In the genomic region with DNA sequence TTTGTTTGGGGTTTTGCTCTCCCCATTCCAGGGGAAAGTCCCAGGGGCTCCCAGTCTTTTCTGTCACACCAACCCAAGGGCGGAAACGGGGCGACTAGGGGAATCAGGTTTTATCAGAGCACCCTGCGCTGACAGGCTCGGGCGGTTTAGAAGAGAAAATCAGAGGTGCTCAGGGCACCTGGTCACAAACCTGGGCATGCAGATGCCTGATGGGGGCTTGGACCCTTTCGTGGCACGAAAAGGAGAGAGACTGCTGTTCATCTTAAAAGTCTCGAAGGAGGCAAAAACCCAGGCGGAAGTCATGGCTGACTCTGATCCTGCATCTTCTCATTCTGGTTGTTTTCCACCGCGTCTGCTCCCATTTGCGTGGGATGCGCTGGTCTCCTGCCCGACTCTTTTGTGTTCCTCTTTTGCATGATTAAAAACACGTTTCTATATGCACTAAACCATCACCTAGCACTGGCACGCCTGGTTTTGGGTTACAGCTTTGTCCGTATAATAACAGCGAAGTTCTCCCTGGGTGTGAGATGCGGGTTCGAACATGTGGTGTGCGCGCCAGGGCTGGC, we compare ENCODE assay signal across 1 cellular context.
TF ChIP-seq lines count a peak whose summit lies in the region.

No MANE protein-coding gene starts in this region.

TF ChIP-seq in WTC11, 78 proteins besides CTCF, POLR2A, EP300 and RAD21:
- TF ChIP-seq, protein P1, sequence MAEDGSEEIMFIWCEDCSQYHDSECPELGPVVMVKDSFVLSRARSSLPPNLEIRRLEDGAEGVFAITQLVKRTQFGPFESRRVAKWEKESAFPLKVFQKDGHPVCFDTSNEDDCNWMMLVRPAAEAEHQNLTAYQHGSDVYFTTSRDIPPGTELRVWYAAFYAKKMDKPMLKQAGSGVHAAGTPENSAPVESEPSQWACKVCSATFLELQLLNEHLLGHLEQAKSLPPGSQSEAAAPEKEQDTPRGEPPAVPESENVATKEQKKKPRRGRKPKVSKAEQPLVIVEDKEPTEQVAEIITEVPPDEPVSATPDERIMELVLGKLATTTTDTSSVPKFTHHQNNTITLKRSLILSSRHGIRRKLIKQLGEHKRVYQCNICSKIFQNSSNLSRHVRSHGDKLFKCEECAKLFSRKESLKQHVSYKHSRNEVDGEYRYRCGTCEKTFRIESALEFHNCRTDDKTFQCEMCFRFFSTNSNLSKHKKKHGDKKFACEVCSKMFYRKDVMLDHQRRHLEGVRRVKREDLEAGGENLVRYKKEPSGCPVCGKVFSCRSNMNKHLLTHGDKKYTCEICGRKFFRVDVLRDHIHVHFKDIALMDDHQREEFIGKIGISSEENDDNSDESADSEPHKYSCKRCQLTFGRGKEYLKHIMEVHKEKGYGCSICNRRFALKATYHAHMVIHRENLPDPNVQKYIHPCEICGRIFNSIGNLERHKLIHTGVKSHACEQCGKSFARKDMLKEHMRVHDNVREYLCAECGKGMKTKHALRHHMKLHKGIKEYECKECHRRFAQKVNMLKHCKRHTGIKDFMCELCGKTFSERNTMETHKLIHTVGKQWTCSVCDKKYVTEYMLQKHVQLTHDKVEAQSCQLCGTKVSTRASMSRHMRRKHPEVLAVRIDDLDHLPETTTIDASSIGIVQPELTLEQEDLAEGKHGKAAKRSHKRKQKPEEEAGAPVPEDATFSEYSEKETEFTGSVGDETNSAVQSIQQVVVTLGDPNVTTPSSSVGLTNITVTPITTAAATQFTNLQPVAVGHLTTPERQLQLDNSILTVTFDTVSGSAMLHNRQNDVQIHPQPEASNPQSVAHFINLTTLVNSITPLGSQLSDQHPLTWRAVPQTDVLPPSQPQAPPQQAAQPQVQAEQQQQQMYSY (CRISPR knock-in tag; IDR thresholded peaks at IDR 0.05), result no peak
- TF ChIP-seq MYBL2 (CRISPR knock-in tag; IDR thresholded peaks at IDR 0.05) (no peak), FOXK1 (CRISPR knock-in tag; IDR thresholded peaks at IDR 0.05) (0 out of 2 replicates have a peak, but pooled peaks have one; percentile 14)
- TF ChIP-seq, protein P2, sequence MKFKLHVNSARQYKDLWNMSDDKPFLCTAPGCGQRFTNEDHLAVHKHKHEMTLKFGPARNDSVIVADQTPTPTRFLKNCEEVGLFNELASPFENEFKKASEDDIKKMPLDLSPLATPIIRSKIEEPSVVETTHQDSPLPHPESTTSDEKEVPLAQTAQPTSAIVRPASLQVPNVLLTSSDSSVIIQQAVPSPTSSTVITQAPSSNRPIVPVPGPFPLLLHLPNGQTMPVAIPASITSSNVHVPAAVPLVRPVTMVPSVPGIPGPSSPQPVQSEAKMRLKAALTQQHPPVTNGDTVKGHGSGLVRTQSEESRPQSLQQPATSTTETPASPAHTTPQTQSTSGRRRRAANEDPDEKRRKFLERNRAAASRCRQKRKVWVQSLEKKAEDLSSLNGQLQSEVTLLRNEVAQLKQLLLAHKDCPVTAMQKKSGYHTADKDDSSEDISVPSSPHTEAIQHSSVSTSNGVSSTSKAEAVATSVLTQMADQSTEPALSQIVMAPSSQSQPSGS (CRISPR knock-in tag; IDR thresholded peaks at IDR 0.05; ENCODE audit: borderline replicate concordance, low read depth), result no peak
- TF ChIP-seq, protein P3, sequence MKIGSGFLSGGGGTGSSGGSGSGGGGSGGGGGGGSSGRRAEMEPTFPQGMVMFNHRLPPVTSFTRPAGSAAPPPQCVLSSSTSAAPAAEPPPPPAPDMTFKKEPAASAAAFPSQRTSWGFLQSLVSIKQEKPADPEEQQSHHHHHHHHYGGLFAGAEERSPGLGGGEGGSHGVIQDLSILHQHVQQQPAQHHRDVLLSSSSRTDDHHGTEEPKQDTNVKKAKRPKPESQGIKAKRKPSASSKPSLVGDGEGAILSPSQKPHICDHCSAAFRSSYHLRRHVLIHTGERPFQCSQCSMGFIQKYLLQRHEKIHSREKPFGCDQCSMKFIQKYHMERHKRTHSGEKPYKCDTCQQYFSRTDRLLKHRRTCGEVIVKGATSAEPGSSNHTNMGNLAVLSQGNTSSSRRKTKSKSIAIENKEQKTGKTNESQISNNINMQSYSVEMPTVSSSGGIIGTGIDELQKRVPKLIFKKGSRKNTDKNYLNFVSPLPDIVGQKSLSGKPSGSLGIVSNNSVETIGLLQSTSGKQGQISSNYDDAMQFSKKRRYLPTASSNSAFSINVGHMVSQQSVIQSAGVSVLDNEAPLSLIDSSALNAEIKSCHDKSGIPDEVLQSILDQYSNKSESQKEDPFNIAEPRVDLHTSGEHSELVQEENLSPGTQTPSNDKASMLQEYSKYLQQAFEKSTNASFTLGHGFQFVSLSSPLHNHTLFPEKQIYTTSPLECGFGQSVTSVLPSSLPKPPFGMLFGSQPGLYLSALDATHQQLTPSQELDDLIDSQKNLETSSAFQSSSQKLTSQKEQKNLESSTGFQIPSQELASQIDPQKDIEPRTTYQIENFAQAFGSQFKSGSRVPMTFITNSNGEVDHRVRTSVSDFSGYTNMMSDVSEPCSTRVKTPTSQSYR (CRISPR knock-in tag; IDR thresholded peaks at IDR 0.05), result peak; percentile 23; the same call in 1 of the 2 replicates
